In the genomic region with DNA sequence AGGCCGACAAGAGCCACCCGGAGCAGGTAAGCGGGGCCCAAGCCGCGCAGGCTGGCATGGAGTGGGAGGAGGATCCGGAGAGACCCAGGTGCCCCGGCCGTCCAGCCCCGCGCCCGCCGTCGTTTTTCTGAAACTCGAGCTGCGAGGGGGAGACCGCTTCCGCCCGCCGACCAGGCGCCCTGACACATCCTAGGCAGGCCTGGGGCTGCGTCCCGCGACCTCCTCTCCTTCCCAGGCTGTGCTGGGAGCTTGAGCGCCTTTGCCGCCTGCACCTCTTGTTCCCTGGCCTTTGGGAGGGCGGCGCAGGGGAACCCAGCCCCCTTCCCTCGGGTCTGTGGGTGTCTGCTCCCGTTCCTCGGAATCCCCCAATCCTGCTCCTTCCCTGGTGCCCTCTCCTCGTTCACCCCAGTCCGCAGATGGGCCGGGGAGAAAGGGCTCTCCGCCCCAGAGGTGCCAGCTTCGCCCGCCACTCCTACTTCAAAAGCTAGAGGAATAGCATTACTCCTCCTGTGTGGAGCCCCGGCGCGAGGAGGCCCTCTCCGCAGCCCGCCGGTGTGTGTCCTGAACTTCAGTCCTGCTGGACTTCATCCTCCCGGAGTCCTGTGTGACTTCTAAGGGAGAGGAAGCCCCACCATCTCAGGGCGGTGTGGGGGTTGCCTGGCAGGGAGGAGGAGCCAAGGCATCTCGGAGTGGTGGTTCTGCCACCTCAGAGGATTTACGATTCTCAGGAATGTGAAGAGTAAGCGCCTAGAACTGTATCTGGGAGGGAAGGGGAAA, we compare ENCODE assay signal across 1 cellular context.
A peak's percentile ranks its signal among the peaks of the same experiment; 100 is the strongest.
TF ChIP-seq lines count a peak whose summit lies in the region.

No MANE protein-coding gene starts in this region.

TF ChIP-seq in HepG2, 621 proteins besides CTCF, POLR2A, EP300 and RAD21 (continued from another document and continues in another):
- TF ChIP-seq ARNT (IDR thresholded peaks at IDR 0.05), result no peak
- no peak for TF ChIP-seq ZBTB8A (CRISPR knock-in tag; IDR thresholded peaks at IDR 0.05; ENCODE audit: borderline replicate concordance, low read depth)
- no peak for TF ChIP-seq HCFC1 (IDR thresholded peaks at IDR 0.05; ENCODE audit: low read depth, low read length)
- TF ChIP-seq SYNCRIP (IDR thresholded peaks at IDR 0.05; ENCODE audit: insufficient read depth, low read depth, low read length), result no peak
- no peak; the same call in 1 of the 2 replicates for TF ChIP-seq KDM3A (CRISPR knock-in tag; IDR thresholded peaks at IDR 0.05; ENCODE audit: low read depth)
- TF ChIP-seq, protein P1, sequence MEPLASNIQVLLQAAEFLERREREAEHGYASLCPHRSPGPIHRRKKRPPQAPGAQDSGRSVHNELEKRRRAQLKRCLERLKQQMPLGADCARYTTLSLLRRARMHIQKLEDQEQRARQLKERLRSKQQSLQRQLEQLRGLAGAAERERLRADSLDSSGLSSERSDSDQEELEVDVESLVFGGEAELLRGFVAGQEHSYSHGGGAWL (CRISPR knock-in tag; IDR thresholded peaks at IDR 0.05), result no peak
- no peak for TF ChIP-seq NFATC3 (CRISPR knock-in tag; IDR thresholded peaks at IDR 0.05)
- no peak for TF ChIP-seq RBM39 (IDR thresholded peaks at IDR 0.05; ENCODE audit: low read depth, low read length, poor library complexity, severe bottlenecking)
- TF ChIP-seq ZNF44 (CRISPR knock-in tag; IDR thresholded peaks at IDR 0.05), result no peak
- TF ChIP-seq ZNF138 (CRISPR knock-in tag; IDR thresholded peaks at IDR 0.05; ENCODE audit: low read depth), result no peak
- no peak for TF ChIP-seq ZNF746 (CRISPR knock-in tag; IDR thresholded peaks at IDR 0.05)
- no peak for TF ChIP-seq NFE2L1 (CRISPR knock-in tag; IDR thresholded peaks at IDR 0.05; ENCODE audit: borderline replicate concordance)
- TF ChIP-seq ARHGAP35 (CRISPR knock-in tag; IDR thresholded peaks at IDR 0.05; ENCODE audit: borderline replicate concordance), result no peak
- no peak for TF ChIP-seq SETDB1 (CRISPR knock-in tag; IDR thresholded peaks at IDR 0.05; ENCODE audit: borderline replicate concordance)
- no peak for TF ChIP-seq ZBTB1 (CRISPR knock-in tag; IDR thresholded peaks at IDR 0.05; ENCODE audit: borderline replicate concordance)
- TF ChIP-seq ZNF614 (CRISPR knock-in tag; IDR thresholded peaks at IDR 0.05; ENCODE audit: borderline replicate concordance), result no peak
- TF ChIP-seq, protein P2, sequence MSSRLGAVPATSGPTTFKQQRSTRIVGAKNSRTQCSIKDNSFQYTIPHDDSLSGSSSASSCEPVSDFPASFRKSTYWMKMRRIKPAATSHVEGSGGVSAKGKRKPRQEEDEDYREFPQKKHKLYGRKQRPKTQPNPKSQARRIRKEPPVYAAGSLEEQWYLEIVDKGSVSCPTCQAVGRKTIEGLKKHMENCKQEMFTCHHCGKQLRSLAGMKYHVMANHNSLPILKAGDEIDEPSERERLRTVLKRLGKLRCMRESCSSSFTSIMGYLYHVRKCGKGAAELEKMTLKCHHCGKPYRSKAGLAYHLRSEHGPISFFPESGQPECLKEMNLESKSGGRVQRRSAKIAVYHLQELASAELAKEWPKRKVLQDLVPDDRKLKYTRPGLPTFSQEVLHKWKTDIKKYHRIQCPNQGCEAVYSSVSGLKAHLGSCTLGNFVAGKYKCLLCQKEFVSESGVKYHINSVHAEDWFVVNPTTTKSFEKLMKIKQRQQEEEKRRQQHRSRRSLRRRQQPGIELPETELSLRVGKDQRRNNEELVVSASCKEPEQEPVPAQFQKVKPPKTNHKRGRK (CRISPR knock-in tag; IDR thresholded peaks at IDR 0.05), result no peak
- no peak for TF ChIP-seq ZNF205 (CRISPR knock-in tag; IDR thresholded peaks at IDR 0.05)
- TF ChIP-seq ZNF563 (CRISPR knock-in tag; IDR thresholded peaks at IDR 0.05), result no peak
- TF ChIP-seq HOXA3 (CRISPR knock-in tag; IDR thresholded peaks at IDR 0.05), result no peak
- no peak for TF ChIP-seq SRSF1 (optimal IDR thresholded peaks at IDR 0.05; ENCODE audit: low read depth, low read length)
- no peak for TF ChIP-seq BHLHE40 (IDR thresholded peaks at IDR 0.05; ENCODE audit: low read length)
- no peak for TF ChIP-seq LCORL (IDR thresholded peaks at IDR 0.05)
- no peak for TF ChIP-seq LCORL (CRISPR knock-in tag; IDR thresholded peaks at IDR 0.05)
- TF ChIP-seq, protein P3, sequence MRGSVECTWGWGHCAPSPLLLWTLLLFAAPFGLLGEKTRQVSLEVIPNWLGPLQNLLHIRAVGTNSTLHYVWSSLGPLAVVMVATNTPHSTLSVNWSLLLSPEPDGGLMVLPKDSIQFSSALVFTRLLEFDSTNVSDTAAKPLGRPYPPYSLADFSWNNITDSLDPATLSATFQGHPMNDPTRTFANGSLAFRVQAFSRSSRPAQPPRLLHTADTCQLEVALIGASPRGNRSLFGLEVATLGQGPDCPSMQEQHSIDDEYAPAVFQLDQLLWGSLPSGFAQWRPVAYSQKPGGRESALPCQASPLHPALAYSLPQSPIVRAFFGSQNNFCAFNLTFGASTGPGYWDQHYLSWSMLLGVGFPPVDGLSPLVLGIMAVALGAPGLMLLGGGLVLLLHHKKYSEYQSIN (CRISPR knock-in tag; IDR thresholded peaks at IDR 0.05; ENCODE audit: borderline replicate concordance), result no peak
- peak; percentile 16; the same call in 1 of the 2 replicates for TF ChIP-seq REPIN1 (CRISPR knock-in tag; IDR thresholded peaks at IDR 0.05; ENCODE audit: borderline replicate concordance, low read depth)
- no peak for TF ChIP-seq ZNF333 (CRISPR knock-in tag; IDR thresholded peaks at IDR 0.05; ENCODE audit: borderline replicate concordance)
- peak; percentile 61; the same call in 1 of the 2 replicates for TF ChIP-seq ZSCAN29 (CRISPR knock-in tag; conservative IDR thresholded peaks at IDR 0.05)
- no peak for TF ChIP-seq ZNF605 (CRISPR knock-in tag; IDR thresholded peaks at IDR 0.05)
- no peak for TF ChIP-seq FOXO1 (CRISPR knock-in tag; IDR thresholded peaks at IDR 0.05)
- no peak for TF ChIP-seq PRMT3 (CRISPR knock-in tag; IDR thresholded peaks at IDR 0.05; ENCODE audit: borderline replicate concordance, low read depth)
- TF ChIP-seq FOXP1 (IDR thresholded peaks at IDR 0.05), result no peak
- no peak for TF ChIP-seq FOXP1 (CRISPR knock-in tag; IDR thresholded peaks at IDR 0.05)
- TF ChIP-seq, protein P4, sequence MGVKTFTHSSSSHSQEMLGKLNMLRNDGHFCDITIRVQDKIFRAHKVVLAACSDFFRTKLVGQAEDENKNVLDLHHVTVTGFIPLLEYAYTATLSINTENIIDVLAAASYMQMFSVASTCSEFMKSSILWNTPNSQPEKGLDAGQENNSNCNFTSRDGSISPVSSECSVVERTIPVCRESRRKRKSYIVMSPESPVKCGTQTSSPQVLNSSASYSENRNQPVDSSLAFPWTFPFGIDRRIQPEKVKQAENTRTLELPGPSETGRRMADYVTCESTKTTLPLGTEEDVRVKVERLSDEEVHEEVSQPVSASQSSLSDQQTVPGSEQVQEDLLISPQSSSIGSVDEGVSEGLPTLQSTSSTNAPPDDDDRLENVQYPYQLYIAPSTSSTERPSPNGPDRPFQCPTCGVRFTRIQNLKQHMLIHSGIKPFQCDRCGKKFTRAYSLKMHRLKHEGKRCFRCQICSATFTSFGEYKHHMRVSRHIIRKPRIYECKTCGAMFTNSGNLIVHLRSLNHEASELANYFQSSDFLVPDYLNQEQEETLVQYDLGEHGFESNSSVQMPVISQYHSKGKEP (CRISPR knock-in tag; IDR thresholded peaks at IDR 0.05), result no peak
- no peak for TF ChIP-seq TOPORS (CRISPR knock-in tag; IDR thresholded peaks at IDR 0.05)
- TF ChIP-seq ZNF709 (CRISPR knock-in tag; IDR thresholded peaks at IDR 0.05), result no peak
- no peak for TF ChIP-seq ZNF652 (CRISPR knock-in tag; IDR thresholded peaks at IDR 0.05; ENCODE audit: borderline replicate concordance, low read depth)
- TF ChIP-seq, protein P5, sequence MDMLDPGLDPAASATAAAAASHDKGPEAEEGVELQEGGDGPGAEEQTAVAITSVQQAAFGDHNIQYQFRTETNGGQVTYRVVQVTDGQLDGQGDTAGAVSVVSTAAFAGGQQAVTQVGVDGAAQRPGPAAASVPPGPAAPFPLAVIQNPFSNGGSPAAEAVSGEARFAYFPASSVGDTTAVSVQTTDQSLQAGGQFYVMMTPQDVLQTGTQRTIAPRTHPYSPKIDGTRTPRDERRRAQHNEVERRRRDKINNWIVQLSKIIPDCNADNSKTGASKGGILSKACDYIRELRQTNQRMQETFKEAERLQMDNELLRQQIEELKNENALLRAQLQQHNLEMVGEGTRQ (IDR thresholded peaks at IDR 0.05; ENCODE audit: low read depth, low read length), result no peak
- TF ChIP-seq, protein P5 (CRISPR knock-in tag; IDR thresholded peaks at IDR 0.05; ENCODE audit: borderline replicate concordance), result no peak
- no peak for TF ChIP-seq NFIB (CRISPR knock-in tag; IDR thresholded peaks at IDR 0.05; ENCODE audit: borderline replicate concordance)
- no peak for TF ChIP-seq MYC (CRISPR knock-in tag; IDR thresholded peaks at IDR 0.05; ENCODE audit: borderline replicate concordance)
- TF ChIP-seq, protein P6, sequence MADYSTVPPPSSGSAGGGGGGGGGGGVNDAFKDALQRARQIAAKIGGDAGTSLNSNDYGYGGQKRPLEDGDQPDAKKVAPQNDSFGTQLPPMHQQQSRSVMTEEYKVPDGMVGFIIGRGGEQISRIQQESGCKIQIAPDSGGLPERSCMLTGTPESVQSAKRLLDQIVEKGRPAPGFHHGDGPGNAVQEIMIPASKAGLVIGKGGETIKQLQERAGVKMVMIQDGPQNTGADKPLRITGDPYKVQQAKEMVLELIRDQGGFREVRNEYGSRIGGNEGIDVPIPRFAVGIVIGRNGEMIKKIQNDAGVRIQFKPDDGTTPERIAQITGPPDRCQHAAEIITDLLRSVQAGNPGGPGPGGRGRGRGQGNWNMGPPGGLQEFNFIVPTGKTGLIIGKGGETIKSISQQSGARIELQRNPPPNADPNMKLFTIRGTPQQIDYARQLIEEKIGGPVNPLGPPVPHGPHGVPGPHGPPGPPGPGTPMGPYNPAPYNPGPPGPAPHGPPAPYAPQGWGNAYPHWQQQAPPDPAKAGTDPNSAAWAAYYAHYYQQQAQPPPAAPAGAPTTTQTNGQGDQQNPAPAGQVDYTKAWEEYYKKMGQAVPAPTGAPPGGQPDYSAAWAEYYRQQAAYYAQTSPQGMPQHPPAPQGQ (CRISPR knock-in tag; IDR thresholded peaks at IDR 0.05; ENCODE audit: borderline replicate concordance), result no peak
- TF ChIP-seq RXRB (CRISPR knock-in tag; IDR thresholded peaks at IDR 0.05; ENCODE audit: borderline replicate concordance), result 0 out of 2 replicates have a peak, but pooled peaks have one; percentile 10
- TF ChIP-seq, protein P7, sequence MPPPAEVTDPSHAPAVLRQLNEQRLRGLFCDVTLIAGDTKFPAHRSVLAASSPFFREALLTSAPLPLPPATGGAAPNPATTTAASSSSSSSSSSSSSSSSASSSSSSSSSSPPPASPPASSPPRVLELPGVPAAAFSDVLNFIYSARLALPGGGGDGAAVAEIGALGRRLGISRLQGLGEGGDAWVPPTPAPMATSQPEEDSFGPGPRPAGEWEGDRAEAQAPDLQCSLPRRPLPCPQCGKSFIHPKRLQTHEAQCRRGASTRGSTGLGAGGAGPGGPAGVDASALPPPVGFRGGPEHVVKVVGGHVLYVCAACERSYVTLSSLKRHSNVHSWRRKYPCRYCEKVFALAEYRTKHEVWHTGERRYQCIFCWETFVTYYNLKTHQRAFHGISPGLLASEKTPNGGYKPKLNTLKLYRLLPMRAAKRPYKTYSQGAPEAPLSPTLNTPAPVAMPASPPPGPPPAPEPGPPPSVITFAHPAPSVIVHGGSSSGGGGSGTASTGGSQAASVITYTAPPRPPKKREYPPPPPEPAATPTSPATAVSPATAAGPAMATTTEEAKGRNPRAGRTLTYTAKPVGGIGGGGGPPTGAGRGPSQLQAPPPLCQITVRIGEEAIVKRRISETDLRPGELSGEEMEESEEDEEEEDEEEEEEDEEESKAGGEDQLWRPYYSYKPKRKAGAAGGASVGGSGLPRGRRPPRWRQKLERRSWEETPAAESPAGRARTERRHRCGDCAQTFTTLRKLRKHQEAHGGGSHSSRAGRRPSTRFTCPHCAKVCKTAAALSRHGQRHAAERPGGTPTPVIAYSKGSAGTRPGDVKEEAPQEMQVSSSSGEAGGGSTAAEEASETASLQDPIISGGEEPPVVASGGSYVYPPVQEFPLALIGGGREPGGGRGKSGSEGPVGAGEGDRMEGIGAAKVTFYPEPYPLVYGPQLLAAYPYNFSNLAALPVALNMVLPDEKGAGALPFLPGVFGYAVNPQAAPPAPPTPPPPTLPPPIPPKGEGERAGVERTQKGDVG (CRISPR knock-in tag; IDR thresholded peaks at IDR 0.05; ENCODE audit: borderline replicate concordance), result no peak
- TF ChIP-seq, protein P8, sequence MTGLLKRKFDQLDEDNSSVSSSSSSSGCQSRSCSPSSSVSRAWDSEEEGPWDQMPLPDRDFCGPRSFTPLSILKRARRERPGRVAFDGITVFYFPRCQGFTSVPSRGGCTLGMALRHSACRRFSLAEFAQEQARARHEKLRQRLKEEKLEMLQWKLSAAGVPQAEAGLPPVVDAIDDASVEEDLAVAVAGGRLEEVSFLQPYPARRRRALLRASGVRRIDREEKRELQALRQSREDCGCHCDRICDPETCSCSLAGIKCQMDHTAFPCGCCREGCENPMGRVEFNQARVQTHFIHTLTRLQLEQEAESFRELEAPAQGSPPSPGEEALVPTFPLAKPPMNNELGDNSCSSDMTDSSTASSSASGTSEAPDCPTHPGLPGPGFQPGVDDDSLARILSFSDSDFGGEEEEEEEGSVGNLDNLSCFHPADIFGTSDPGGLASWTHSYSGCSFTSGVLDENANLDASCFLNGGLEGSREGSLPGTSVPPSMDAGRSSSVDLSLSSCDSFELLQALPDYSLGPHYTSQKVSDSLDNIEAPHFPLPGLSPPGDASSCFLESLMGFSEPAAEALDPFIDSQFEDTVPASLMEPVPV (CRISPR knock-in tag; IDR thresholded peaks at IDR 0.05), result no peak
- TF ChIP-seq HDAC2 (CRISPR knock-in tag; IDR thresholded peaks at IDR 0.05), result no peak
- TF ChIP-seq PHF5A (CRISPR knock-in tag; IDR thresholded peaks at IDR 0.05; ENCODE audit: low read depth, unreplicated experiment), result no peak
- TF ChIP-seq CEBPB (IDR thresholded peaks at IDR 0.05; ENCODE audit: borderline replicate concordance, low read depth, low read length), result no peak
- TF ChIP-seq, protein P9, sequence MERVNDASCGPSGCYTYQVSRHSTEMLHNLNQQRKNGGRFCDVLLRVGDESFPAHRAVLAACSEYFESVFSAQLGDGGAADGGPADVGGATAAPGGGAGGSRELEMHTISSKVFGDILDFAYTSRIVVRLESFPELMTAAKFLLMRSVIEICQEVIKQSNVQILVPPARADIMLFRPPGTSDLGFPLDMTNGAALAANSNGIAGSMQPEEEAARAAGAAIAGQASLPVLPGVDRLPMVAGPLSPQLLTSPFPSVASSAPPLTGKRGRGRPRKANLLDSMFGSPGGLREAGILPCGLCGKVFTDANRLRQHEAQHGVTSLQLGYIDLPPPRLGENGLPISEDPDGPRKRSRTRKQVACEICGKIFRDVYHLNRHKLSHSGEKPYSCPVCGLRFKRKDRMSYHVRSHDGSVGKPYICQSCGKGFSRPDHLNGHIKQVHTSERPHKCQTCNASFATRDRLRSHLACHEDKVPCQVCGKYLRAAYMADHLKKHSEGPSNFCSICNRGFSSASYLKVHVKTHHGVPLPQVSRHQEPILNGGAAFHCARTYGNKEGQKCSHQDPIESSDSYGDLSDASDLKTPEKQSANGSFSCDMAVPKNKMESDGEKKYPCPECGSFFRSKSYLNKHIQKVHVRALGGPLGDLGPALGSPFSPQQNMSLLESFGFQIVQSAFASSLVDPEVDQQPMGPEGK (CRISPR knock-in tag; IDR thresholded peaks at IDR 0.05), result peak; percentile 41; the same call in 1 of the 2 replicates
- TF ChIP-seq RNF2 (conservative IDR thresholded peaks at IDR 0.05; ENCODE audit: low read depth), result no peak
- TF ChIP-seq SNAPC2 (CRISPR knock-in tag; IDR thresholded peaks at IDR 0.05), result peak; percentile 20; the same call in 1 of the 2 replicates
